8 cellular contexts compared by ENCODE assay signal in genomic region chr2:71530246-71530986, GRCh38.
A peak's percentile ranks its signal among the peaks of the same experiment; 100 is the strongest.
DNase-seq lines count a peak whose midpoint lies in the region; ATAC-seq, FAIRE-seq and TF ChIP-seq lines count a peak whose summit lies in the region.

No MANE protein-coding gene starts in this region.

- POLR2A ChIA-PET in WTC11 (lab: Charles Lee), result no interaction called here

- H3K27me3 ChIP-seq in small intestine (ENCODE audit: control insufficient read depth in 2 of 2, insufficient read depth in 2 of 2, low read length in 2 of 2), result no peaks in the 10 kb centered on the region

- H3K27me3 Mint-ChIP-seq in CD14-positive monocyte (ENCODE audit: low read depth in 3 of 3) (peaks cover 0 to 3% (median 2%) of the 10 kb centered on the region in 3 donors), WTC11 (ENCODE audit: low read depth) (no peaks in the 10 kb centered on the region)

- H3K4me1 ChIP-seq in small intestine (ENCODE audit: control insufficient read depth in 2 of 2, insufficient read depth in 1 of 2, low read depth in 1 of 2, low read length in 1 of 2), result no peaks in the 10 kb centered on the region

- H3K27ac Mint-ChIP-seq in CD14-positive monocyte (no peak overlapping the region), WTC11 (no peak overlapping the region)

- CTCF ChIA-PET in WTC11 (lab: Charles Lee), result interaction anchor here (0.5 to 2.3 kb wide), 36 partner anchors 10 to 1076 kb away, joined by 3 to 15 read pairs (median 4); partner anchors contain the start of gene DYSF

- H3K9me3 Mint-ChIP-seq in CD14-positive monocyte (peaks cover 0 to 3% (median 0%) of the 10 kb centered on the region in 7 donors), WTC11 (no peaks in the 10 kb centered on the region)

- FAIRE-seq in GM12891 (lab: Jason Lieb, UNC), result peak; percentile 63
- no peak for FAIRE-seq in small intestine (lab: Jason Lieb, UNC)

- TF ChIP-seq CTCF in CD14-positive monocyte (IDR thresholded peaks at IDR 0.05) (peak; percentile 76), WTC11 (IDR thresholded peaks at IDR 0.05) (peak; percentile 54)

- H3K9me3 ChIP-seq in small intestine (ENCODE audit: control insufficient read depth, low read depth), result no peaks in the 10 kb centered on the region

- 77 to 83% (median 81%) methylated on average over 13 of the region's 13 CpGs for WGBS in small intestine, 3 donors

- H3K36me3 ChIP-seq in small intestine (ENCODE audit: control insufficient read depth in 2 of 2, insufficient read depth in 2 of 2, low read length in 2 of 2), result no peaks in the 10 kb centered on the region

- H3K27ac ChIP-seq in small intestine (ENCODE audit: low read depth in 1 of 2, low read length in 1 of 2), result no peak overlapping the region

- no peak overlapping the region for H3K4me3 ChIP-seq in small intestine (ENCODE audit: low read depth in 1 of 2, low read length in 2 of 2)

- DNase-seq in CD14-positive monocyte (ENCODE audit: low spot score) (peak; percentile 22), GM12891 (ENCODE audit: insufficient read length, low spot score) (peak; percentile 49), NCI-H1694 (lab: John Stamatoyannopoulos, UW) (peak; percentile 60), WTC11 (ENCODE audit: low spot score) (peak; percentile 61), cardiac septum (ENCODE audit: low spot score) (peak; percentile 69), small intestine (peak; percentile 42), globus pallidus (ENCODE audit: low spot score) (no peak)

- intact Hi-C loops in CD14-positive monocyte (cut with micrococcal nuclease) (no loop called here), cardiac septum (cut with DNase I) (no loop called here)

- H3K4me3 Mint-ChIP-seq in CD14-positive monocyte, result no peak overlapping the region
- H3K4me3 Mint-ChIP-seq in WTC11, result no peak overlapping the region

- H3K36me3 Mint-ChIP-seq in CD14-positive monocyte, result peaks cover 84 to 94% of the 10 kb centered on the region in 2 donors
- no peaks in the 10 kb centered on the region for H3K36me3 Mint-ChIP-seq in WTC11

- ATAC-seq in WTC11, result peak; percentile 85
- no peak for ATAC-seq in HG02571 (IDR thresholded peaks at IDR 0.05; ENCODE audit: unreplicated experiment)

- peaks cover 6% of the 10 kb centered on the region for H3K4me1 Mint-ChIP-seq in CD14-positive monocyte
- H3K4me1 Mint-ChIP-seq in WTC11, result peaks cover 25% of the 10 kb centered on the region

- TF ChIP-seq POLR2A in GM12891 (IDR thresholded peaks at IDR 0.05; ENCODE audit: low read depth, low read length), result no peak

TF ChIP-seq in GM12891, 5 proteins besides CTCF, POLR2A, EP300 and RAD21:
- TF ChIP-seq SPI1 (IDR thresholded peaks at IDR 0.05; ENCODE audit: low read depth, low read length) (0 out of 2 replicates have a peak, but pooled peaks have one; percentile 1), POU2F2 (IDR thresholded peaks at IDR 0.05; ENCODE audit: low read depth, low read length) (no peak)

TF ChIP-seq in WTC11, 78 proteins besides CTCF, POLR2A, EP300 and RAD21:
- no peak for TF ChIP-seq PRRX2 (CRISPR knock-in tag; IDR thresholded peaks at IDR 0.05)
- no peak for TF ChIP-seq ZNF219 (CRISPR knock-in tag; IDR thresholded peaks at IDR 0.05; ENCODE audit: borderline replicate concordance)
- TF ChIP-seq ESRRA (CRISPR knock-in tag; IDR thresholded peaks at IDR 0.05; ENCODE audit: borderline replicate concordance), result no peak
- TF ChIP-seq RELA (CRISPR knock-in tag; IDR thresholded peaks at IDR 0.05; ENCODE audit: borderline replicate concordance), result no peak
- no peak for TF ChIP-seq FOXJ3 (CRISPR knock-in tag; IDR thresholded peaks at IDR 0.05; ENCODE audit: borderline replicate concordance)
- no peak for TF ChIP-seq NFE2L1 (CRISPR knock-in tag; IDR thresholded peaks at IDR 0.05)
- TF ChIP-seq TEAD1 (CRISPR knock-in tag; IDR thresholded peaks at IDR 0.05), result no peak
- no peak for TF ChIP-seq ERG (CRISPR knock-in tag; IDR thresholded peaks at IDR 0.05)
- no peak for TF ChIP-seq GABPB1 (CRISPR knock-in tag; IDR thresholded peaks at IDR 0.05)
- TF ChIP-seq, protein P1, sequence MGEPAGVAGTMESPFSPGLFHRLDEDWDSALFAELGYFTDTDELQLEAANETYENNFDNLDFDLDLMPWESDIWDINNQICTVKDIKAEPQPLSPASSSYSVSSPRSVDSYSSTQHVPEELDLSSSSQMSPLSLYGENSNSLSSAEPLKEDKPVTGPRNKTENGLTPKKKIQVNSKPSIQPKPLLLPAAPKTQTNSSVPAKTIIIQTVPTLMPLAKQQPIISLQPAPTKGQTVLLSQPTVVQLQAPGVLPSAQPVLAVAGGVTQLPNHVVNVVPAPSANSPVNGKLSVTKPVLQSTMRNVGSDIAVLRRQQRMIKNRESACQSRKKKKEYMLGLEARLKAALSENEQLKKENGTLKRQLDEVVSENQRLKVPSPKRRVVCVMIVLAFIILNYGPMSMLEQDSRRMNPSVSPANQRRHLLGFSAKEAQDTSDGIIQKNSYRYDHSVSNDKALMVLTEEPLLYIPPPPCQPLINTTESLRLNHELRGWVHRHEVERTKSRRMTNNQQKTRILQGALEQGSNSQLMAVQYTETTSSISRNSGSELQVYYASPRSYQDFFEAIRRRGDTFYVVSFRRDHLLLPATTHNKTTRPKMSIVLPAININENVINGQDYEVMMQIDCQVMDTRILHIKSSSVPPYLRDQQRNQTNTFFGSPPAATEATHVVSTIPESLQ (CRISPR knock-in tag; IDR thresholded peaks at IDR 0.05), result no peak
- TF ChIP-seq, protein P2, sequence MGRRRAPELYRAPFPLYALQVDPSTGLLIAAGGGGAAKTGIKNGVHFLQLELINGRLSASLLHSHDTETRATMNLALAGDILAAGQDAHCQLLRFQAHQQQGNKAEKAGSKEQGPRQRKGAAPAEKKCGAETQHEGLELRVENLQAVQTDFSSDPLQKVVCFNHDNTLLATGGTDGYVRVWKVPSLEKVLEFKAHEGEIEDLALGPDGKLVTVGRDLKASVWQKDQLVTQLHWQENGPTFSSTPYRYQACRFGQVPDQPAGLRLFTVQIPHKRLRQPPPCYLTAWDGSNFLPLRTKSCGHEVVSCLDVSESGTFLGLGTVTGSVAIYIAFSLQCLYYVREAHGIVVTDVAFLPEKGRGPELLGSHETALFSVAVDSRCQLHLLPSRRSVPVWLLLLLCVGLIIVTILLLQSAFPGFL (CRISPR knock-in tag; IDR thresholded peaks at IDR 0.05; ENCODE audit: borderline replicate concordance), result no peak
- TF ChIP-seq ZNF317 (CRISPR knock-in tag; IDR thresholded peaks at IDR 0.05; ENCODE audit: borderline replicate concordance, low read depth), result no peak
- no peak for TF ChIP-seq ATF3 (CRISPR knock-in tag; conservative IDR thresholded peaks at IDR 0.05)
- TF ChIP-seq SMAD3 (CRISPR knock-in tag; IDR thresholded peaks at IDR 0.05; ENCODE audit: borderline replicate concordance), result no peak
- no peak for TF ChIP-seq ELF4 (CRISPR knock-in tag; IDR thresholded peaks at IDR 0.05; ENCODE audit: low read depth)
- no peak for TF ChIP-seq GRHL2 (CRISPR knock-in tag; IDR thresholded peaks at IDR 0.05; ENCODE audit: insufficient replicate concordance, severe bottlenecking)
- no peak for TF ChIP-seq ZNF263 (CRISPR knock-in tag; IDR thresholded peaks at IDR 0.05; ENCODE audit: low read depth)
- TF ChIP-seq, protein P3, sequence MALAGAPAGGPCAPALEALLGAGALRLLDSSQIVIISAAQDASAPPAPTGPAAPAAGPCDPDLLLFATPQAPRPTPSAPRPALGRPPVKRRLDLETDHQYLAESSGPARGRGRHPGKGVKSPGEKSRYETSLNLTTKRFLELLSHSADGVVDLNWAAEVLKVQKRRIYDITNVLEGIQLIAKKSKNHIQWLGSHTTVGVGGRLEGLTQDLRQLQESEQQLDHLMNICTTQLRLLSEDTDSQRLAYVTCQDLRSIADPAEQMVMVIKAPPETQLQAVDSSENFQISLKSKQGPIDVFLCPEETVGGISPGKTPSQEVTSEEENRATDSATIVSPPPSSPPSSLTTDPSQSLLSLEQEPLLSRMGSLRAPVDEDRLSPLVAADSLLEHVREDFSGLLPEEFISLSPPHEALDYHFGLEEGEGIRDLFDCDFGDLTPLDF (CRISPR knock-in tag; IDR thresholded peaks at IDR 0.05), result no peak
- TF ChIP-seq NR2C2 (CRISPR knock-in tag; IDR thresholded peaks at IDR 0.05), result no peak
- TF ChIP-seq, protein P4, sequence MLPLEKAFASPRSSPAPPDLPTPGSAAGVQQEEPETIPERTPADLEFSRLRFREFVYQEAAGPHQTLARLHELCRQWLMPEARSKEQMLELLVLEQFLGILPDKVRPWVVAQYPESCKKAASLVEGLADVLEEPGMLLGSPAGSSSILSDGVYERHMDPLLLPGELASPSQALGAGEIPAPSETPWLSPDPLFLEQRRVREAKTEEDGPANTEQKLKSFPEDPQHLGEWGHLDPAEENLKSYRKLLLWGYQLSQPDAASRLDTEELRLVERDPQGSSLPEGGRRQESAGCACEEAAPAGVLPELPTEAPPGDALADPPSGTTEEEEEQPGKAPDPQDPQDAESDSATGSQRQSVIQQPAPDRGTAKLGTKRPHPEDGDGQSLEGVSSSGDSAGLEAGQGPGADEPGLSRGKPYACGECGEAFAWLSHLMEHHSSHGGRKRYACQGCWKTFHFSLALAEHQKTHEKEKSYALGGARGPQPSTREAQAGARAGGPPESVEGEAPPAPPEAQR (CRISPR knock-in tag; IDR thresholded peaks at IDR 0.05), result no peak
